Comparison of ENCODE assay signal across 12 cellular contexts in the genomic region with DNA sequence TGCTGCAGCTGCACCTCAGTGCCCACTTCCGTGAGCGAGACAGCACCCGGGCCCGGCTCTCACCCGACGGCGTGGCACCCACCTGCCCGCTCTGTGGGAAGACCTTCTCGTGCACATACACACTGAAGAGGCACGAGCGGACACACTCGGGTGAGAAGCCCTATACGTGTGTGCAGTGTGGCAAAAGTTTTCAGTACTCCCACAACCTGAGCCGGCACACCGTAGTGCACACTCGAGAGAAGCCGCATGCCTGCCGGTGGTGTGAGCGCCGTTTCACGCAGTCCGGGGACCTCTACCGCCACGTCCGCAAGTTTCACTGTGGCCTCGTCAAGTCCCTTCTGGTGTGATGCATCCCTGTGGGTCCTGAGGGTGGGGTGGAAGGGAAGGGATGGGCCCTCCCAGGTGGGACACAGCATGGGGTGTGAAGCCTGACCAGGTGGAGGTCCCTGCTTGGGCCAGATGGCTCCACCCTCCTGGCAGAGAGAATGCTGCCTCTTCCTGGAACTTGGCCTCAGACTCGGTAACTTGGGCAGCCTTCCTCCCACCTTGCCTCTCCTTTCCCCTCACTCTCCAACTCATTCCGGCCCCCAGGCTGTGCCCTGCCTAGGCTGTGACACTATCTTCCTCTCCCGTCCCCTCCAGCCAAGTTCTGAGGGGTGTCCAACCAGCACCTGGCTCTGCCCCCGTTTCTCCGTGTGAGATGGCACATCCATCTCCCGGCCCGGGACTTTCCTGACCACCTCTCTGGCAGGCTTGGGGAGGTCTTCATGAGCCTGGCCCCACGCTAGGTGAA. TPM values are rescaled to one million over a fixed set of nuclear protein-coding genes. Genes with fewer than 3 reads are reported as not detected.
A peak's percentile ranks its signal among the peaks of the same experiment; 100 is the strongest.
DNase-seq lines count a peak whose midpoint lies in the region; ATAC-seq and TF ChIP-seq lines count a peak whose summit lies in the region.
"Had no signal": no experiment of that assay in that cellular context is flagged by ENCODE, and none has a peak within 500 bp of the region (broad histone marks: within the 10 kb centered on the region; RNA-seq: fewer than 3 reads in every experiment).

No MANE protein-coding gene starts in this region.

- H3K4me3 Mint-ChIP-seq in Caco-2 (ENCODE audit: unreplicated experiment) = peak overlapping the region; percentile 80
- peak overlapping the region; percentile 81 for H3K4me3 Mint-ChIP-seq in activated CD4-positive, alpha-beta memory T cell treated with anti-CD3 and anti-CD28 coated beads, Interleukin-2, amount 10 ng/mL, durations not matched to agents 7 days and 5 days

- H3K27ac ChIP-seq in 22Rv1 (peak overlapping the region; percentile 98), gastroesophageal sphincter (peak overlapping the region in 1 of 4 donors; percentile 91)
- H3K27ac ChIP-seq: WERI-Rb-1 had no signal

- H3K9me3 ChIP-seq in Caco-2 = no peaks in the 10 kb centered on the region
- H3K9me3 ChIP-seq in mucosa of stomach (ENCODE audit: control insufficient read depth, low read length) = no peaks in the 10 kb centered on the region
- H3K9me3 ChIP-seq in gastroesophageal sphincter = no peaks in the 10 kb centered on the region
- H3K9me3 ChIP-seq: spleen had no signal

- DNase-seq in Caco-2 (no peak), HUDEP-2 (lab: John Stamatoyannopoulos, UW; ENCODE audit: unreplicated experiment in 76 of 76) (no peak), NCI-H1436 (lab: John Stamatoyannopoulos, UW) (no peak)
- no peak for DNase-seq in activated CD4-positive, alpha-beta memory T cell treated with anti-CD3 and anti-CD28 coated beads, Interleukin-2, amount 10 ng/mL, durations not matched to agents 7 days and 5 days
- DNase-seq: activated gamma-delta T cell, RPMI8226, spleen, WERI-Rb-1 had no signal

- no peaks in the 10 kb centered on the region for H3K4me1 Mint-ChIP-seq in Caco-2 (ENCODE audit: low read depth, unreplicated experiment)
- H3K4me1 Mint-ChIP-seq in activated CD4-positive, alpha-beta memory T cell treated with anti-CD3 and anti-CD28 coated beads, Interleukin-2, amount 10 ng/mL, durations not matched to agents 7 days and 5 days = peaks cover 22% of the 10 kb centered on the region

- H3K36me3 Mint-ChIP-seq in Caco-2 (ENCODE audit: insufficient read depth, unreplicated experiment) = peaks cover 17% of the 10 kb centered on the region
- H3K36me3 Mint-ChIP-seq in activated CD4-positive, alpha-beta memory T cell treated with anti-CD3 and anti-CD28 coated beads, Interleukin-2, amount 10 ng/mL, durations not matched to agents 7 days and 5 days (ENCODE audit: low read depth) = no peaks in the 10 kb centered on the region

- TF ChIP-seq EP300 in gastroesophageal sphincter (IDR thresholded peaks at IDR 0.05) = no peak

- no TSS peak for BruUV-seq in Caco-2 (replicated peaks; lab: Mats Ljungman, UMichigan)

- no peaks in the 10 kb centered on the region for H3K36me3 ChIP-seq in Caco-2 (ENCODE audit: control insufficient read depth, insufficient read depth, low read length)
- H3K36me3 ChIP-seq in mucosa of stomach (ENCODE audit: control insufficient read depth, insufficient read depth, low read length) = no peaks in the 10 kb centered on the region
- no peaks in the 10 kb centered on the region for H3K36me3 ChIP-seq in gastroesophageal sphincter
- H3K36me3 ChIP-seq: spleen, WERI-Rb-1 had no signal

- peaks cover 11% of the 10 kb centered on the region for H3K9me3 Mint-ChIP-seq in Caco-2 (ENCODE audit: unreplicated experiment)
- no peaks in the 10 kb centered on the region for H3K9me3 Mint-ChIP-seq in activated CD4-positive, alpha-beta memory T cell treated with anti-CD3 and anti-CD28 coated beads, Interleukin-2, amount 10 ng/mL, durations not matched to agents 7 days and 5 days

- peaks cover 26% of the 10 kb centered on the region for H3K4me1 ChIP-seq in Caco-2
- peaks cover 45% of the 10 kb centered on the region for H3K4me1 ChIP-seq in mucosa of stomach (ENCODE audit: control insufficient read depth, insufficient read depth, low read length)
- H3K4me1 ChIP-seq in gastroesophageal sphincter = peaks cover 0 to 78% (median 18%) of the 10 kb centered on the region in 3 donors

- no peak for TF ChIP-seq POLR2A in gastroesophageal sphincter (IDR thresholded peaks at IDR 0.05)

- TF ChIP-seq CTCF in 22Rv1 (IDR thresholded peaks at IDR 0.05) (no peak), Caco-2 (IDR thresholded peaks at IDR 0.05; ENCODE audit: insufficient read depth in 1 of 2, low read depth in 1 of 2, low read length in 1 of 2, severe bottlenecking in 1 of 2, unreplicated experiment in 1 of 2) (no peak), gastroesophageal sphincter (IDR thresholded peaks at IDR 0.05) (no peak)

- no peaks in the 10 kb centered on the region for H3K27me3 Mint-ChIP-seq in Caco-2 (ENCODE audit: insufficient read depth, unreplicated experiment)
- H3K27me3 Mint-ChIP-seq in activated CD4-positive, alpha-beta memory T cell treated with anti-CD3 and anti-CD28 coated beads, Interleukin-2, amount 10 ng/mL, durations not matched to agents 7 days and 5 days = peaks cover 8% of the 10 kb centered on the region

- ATAC-seq in HG02763 (IDR thresholded peaks at IDR 0.05; ENCODE audit: unreplicated experiment) (no peak), gastroesophageal sphincter (no peak)

- H3K9ac ChIP-seq in mucosa of stomach (ENCODE audit: low read length) = peak overlapping the region; percentile 18

- POLR2A ChIA-PET in Caco-2 (lab: Charles Lee) = no interaction called here
- POLR2A ChIA-PET in activated CD4-positive, alpha-beta memory T cell treated with anti-CD3 and anti-CD28 coated beads, Interleukin-2, amount 10 ng/mL, durations not matched to agents 7 days and 5 days (lab: Charles Lee) = interaction anchor here (3.0 kb wide), 1 partner anchor 49 kb away, joined by 19 read pairs; a partner anchor contains a TSS

- H3K4me3 ChIP-seq in Caco-2 (ENCODE audit: low read depth, low read length) (no peak overlapping the region), mucosa of stomach (ENCODE audit: low read length) (peak overlapping the region; percentile 9), gastroesophageal sphincter (no peak overlapping the region)

- WGBS in gastroesophageal sphincter (ENCODE audit: low coverage in 1 of 2), 2 donors = 77 to 95% methylated on average over 3 to 4 of the region's 34 CpGs

- H3K27ac Mint-ChIP-seq in Caco-2 (ENCODE audit: unreplicated experiment) = peak overlapping the region; percentile 34
- no peak overlapping the region for H3K27ac Mint-ChIP-seq in activated CD4-positive, alpha-beta memory T cell treated with anti-CD3 and anti-CD28 coated beads, Interleukin-2, amount 10 ng/mL, durations not matched to agents 7 days and 5 days

- CTCF ChIA-PET in Caco-2 (lab: Charles Lee) = interaction anchor here (1.7 kb wide), 1 partner anchor 25 kb away, joined by 4 read pairs; no protein-coding TSS in a partner anchor
- CTCF ChIA-PET in activated CD4-positive, alpha-beta memory T cell treated with anti-CD3 and anti-CD28 coated beads, Interleukin-2, amount 10 ng/mL, durations not matched to agents 7 days and 5 days (lab: Charles Lee) = interaction anchor here (0.8 kb wide), 1 partner anchor 34 kb away, joined by 3 read pairs; no protein-coding TSS in a partner anchor

- H3K27me3 ChIP-seq in Caco-2 (replicated peaks; ENCODE audit: control insufficient read depth, insufficient read depth, low read length) = no peaks in the 10 kb centered on the region
- H3K27me3 ChIP-seq in mucosa of stomach (ENCODE audit: control insufficient read depth, insufficient read depth, low read length) = no peaks in the 10 kb centered on the region
- H3K27me3 ChIP-seq in gastroesophageal sphincter = no peaks in the 10 kb centered on the region
- H3K27me3 ChIP-seq: spleen had no signal

- intact Hi-C loops in Caco-2 (cut with micrococcal nuclease; ENCODE audit: unreplicated experiment) = no loop called here

RNA-seq across cellular contexts. Expression of a gene that starts 1.4 kb away (rescaled TPM):
- total RNA-seq in Caco-2 (2022) (9.1 and 9.7 TPM in 2 replicates), gastroesophageal sphincter (1 to 10 TPM; 2.0 to 4.8 (median 3.2) TPM)
- 1 to 10 TPM; 4.9 to 5.5 TPM for total RNA-seq in activated CD4-positive, alpha-beta memory T cell treated with anti-CD3 and anti-CD28 coated beads, Interleukin-2, amount 10 ng/mL, durations not matched to agents 7 days and 5 days

RNA-seq across cellular contexts. Expression of a gene that starts 6.8 kb away (rescaled TPM):
- total RNA-seq in Caco-2 (2022) = 110 and 111 TPM in 2 replicates
- 100 to 1,000 TPM; 157 to 162 TPM for total RNA-seq in activated CD4-positive, alpha-beta memory T cell treated with anti-CD3 and anti-CD28 coated beads, Interleukin-2, amount 10 ng/mL, durations not matched to agents 7 days and 5 days
- 100 to 1,000 TPM; 134 to 283 (median 143) TPM for total RNA-seq in gastroesophageal sphincter

RNA-seq across cellular contexts. Expression of a gene that starts 49.4 kb away (rescaled TPM):
- total RNA-seq in Caco-2 (2022) (99.3 and 105 TPM in 2 replicates), gastroesophageal sphincter (100 to 1,000 TPM; 188 to 513 (median 363) TPM)
- 10 to 100 TPM; 87.0 to 96.2 TPM for total RNA-seq in activated CD4-positive, alpha-beta memory T cell treated with anti-CD3 and anti-CD28 coated beads, Interleukin-2, amount 10 ng/mL, durations not matched to agents 7 days and 5 days
